Comparison of ENCODE assay signal across 23 cellular contexts in the genomic region with DNA sequence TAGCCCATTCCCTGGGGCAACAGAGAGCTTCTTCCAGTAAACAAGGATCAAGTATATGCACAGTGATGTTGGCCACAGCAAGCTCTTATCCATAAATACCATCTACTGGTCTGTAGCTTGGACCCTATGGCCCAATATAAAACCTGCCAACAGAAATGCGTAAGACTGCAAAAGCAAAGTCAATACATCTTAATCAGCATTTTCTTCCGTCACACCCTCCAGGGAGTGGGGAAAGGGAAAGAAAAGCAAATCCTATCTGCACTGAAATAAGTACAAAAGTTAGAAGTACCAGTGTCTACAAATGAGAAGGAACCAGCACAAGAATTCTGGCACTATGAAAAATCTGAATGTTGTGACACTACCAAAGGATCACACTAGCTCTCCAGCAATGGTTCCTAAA.
"Had no signal": no experiment of that assay in that cellular context is flagged by ENCODE, and none has a peak within 500 bp of the region (broad histone marks: within the 10 kb centered on the region; RNA-seq: fewer than 3 reads in every experiment).

No MANE protein-coding gene starts in this region.

- H3K4me1 ChIP-seq: esophagus muscularis mucosa, foreskin keratinocyte, gastroesophageal sphincter, heart left ventricle, left lung, lower lobe of right lung had no signal

- H3K36me3 Mint-ChIP-seq: immature natural killer cell, memory B cell, naive B cell had no signal

- H2AFZ ChIP-seq: hepatocyte had no signal

- H3K4me2 ChIP-seq: hepatocyte had no signal

- H3K27ac ChIP-seq: coronary artery, dorsolateral prefrontal cortex, esophagus muscularis mucosa, foreskin keratinocyte, gastroesophageal sphincter, heart left ventricle, hepatocyte, left lung, lower lobe of right lung had no signal

- H3K27me3 Mint-ChIP-seq: memory B cell, naive B cell had no signal

- FAIRE-seq: colon, endothelial cell of umbilical vein, keratinocyte had no signal

- H3K36me3 ChIP-seq: esophagus muscularis mucosa, gastroesophageal sphincter, heart left ventricle, left lung, lower lobe of right lung had no signal

- H3K4me3 Mint-ChIP-seq: immature natural killer cell, memory B cell, mesothelial cell of epicardium, naive B cell had no signal

- H3K27me3 ChIP-seq: esophagus muscularis mucosa, foreskin keratinocyte, gastroesophageal sphincter, heart left ventricle, hepatocyte, left lung had no signal

- H3K4me1 Mint-ChIP-seq: immature natural killer cell, memory B cell, naive B cell had no signal

- DNase-seq: dermis blood vessel endothelial cell; dorsolateral prefrontal cortex; effector CD4-positive, alpha-beta T cell; effector memory CD4-positive, alpha-beta T cell; foreskin keratinocyte; heart left ventricle; hypothalamus; immature natural killer cell; left cardiac atrium; left lung; left ventricle myocardium superior; lower lobe of right lung; mucosa of descending colon; naive B cell had no signal

- H3K4me3 ChIP-seq: coronary artery, dorsolateral prefrontal cortex, esophagus muscularis mucosa, gastroesophageal sphincter, heart left ventricle, hepatocyte, left lung, lower lobe of right lung, mucosa of descending colon had no signal

- ATAC-seq: foreskin keratinocyte, gastroesophageal sphincter, heart left ventricle, left cardiac atrium, left lung, left ventricle myocardium superior, lower lobe of right lung, mucosa of descending colon had no signal

- H3K27ac Mint-ChIP-seq: immature natural killer cell, memory B cell, mesothelial cell of epicardium, naive B cell had no signal

- H3K79me2 ChIP-seq: hepatocyte had no signal
